8 cellular contexts compared by ENCODE assay signal in the genomic region with DNA sequence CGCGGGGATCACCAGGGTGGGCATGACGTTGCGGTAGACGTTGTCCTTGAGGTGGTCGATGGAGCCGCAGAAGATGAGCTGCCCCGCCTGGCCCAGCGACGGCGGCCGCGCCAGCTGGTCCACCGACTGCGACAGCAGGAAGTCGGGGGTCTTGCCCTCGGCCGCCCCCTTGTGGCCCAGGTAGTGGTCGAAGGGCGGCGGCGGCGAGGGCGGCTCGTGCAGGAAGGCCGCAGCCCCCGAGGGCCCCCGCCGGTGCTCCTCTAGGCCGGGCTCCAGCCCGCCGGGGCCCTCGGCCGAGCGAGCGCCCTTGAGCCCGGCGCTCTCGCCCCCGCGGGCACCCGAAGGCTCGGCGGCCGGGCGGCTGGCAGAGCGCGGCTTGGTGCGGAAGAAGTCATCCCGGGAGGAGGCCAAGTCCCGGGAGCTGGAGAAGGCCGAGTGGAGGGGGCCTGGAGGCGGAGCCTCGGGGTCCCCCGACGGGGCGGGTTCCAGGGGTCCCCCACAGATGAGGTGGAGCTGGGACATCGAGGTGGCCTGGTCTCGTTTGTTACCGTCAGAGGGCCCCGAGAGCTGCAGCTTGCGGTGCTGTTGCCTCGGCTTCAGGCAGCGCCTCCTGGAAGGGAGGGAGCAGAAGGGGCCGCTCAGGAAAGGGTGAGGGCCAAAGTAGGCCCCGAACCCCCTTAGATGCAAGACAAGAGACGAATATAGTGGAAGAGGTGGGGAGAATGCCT. TPM values are rescaled to one million over a fixed set of nuclear protein-coding genes. Genes with fewer than 3 reads are reported as not detected.
DNase-seq lines count a peak whose midpoint lies in the region; ATAC-seq, FAIRE-seq and TF ChIP-seq lines count a peak whose summit lies in the region.

No MANE protein-coding gene starts in this region.

- in situ Hi-C loops in K562 (cut with MboI), result no loop called here

- TF ChIP-seq POLR2A in K562 (conservative IDR thresholded peaks at IDR 0.05), result no peak

- H3K4me1 ChIP-seq in K562 (replicated peaks in 1 of 2; ENCODE audit: control insufficient read depth in 2 of 2, insufficient read depth in 2 of 2, low read length in 2 of 2), result peaks cover 0 to 37% of the 10 kb centered on the region in 2 experiments; a peak in 2 of 5 replicates
- no peaks in the 10 kb centered on the region for H3K4me1 ChIP-seq in SJCRH30

- peak; percentile 48 for DNase-seq in D341Med (ENCODE audit: low spot score)
- DNase-seq in T-helper 17 cell, result peak; percentile 38 to 57 (median 44)
- peak in 2 of 4 experiments; percentile 17 to 19 for DNase-seq in K562 (ENCODE audit: extremely low read depth in 1 of 4, low spot score in 3 of 4)
- peak; percentile 64 for DNase-seq in natural killer cell treated with Interleukin-12 subunit alpha and Interleukin-12 subunit beta and Interleukin-15 and Interleukin-18, amount 100 ng/mL, for 72 hours (ENCODE audit: low spot score)
- DNase-seq in SJCRH30, result no peak
- DNase-seq in SW 1271 (lab: John Stamatoyannopoulos, UW), result no peak
- no peak for DNase-seq in 8988T

- 0 out of 4 replicates have a peak, but pooled peaks of 1 of the 2 experiments have one; percentile 16 for TF ChIP-seq RAD21 in K562 (CRISPR knock-in tag; conservative IDR thresholded peaks at IDR 0.05 in 1 of 2, IDR thresholded peaks at IDR 0.05 in 1 of 2)

- WGBS in K562 (ENCODE audit: insufficient coverage, low coverage, missing lambda C conversion rate), result 79% methylated on average over 36 of the region's 67 CpGs

- H3K9me1 ChIP-seq in K562 (ENCODE audit: control insufficient read depth, insufficient read depth, low read length), result no peaks in the 10 kb centered on the region

- no peaks in the 10 kb centered on the region for H3K9me3 Mint-ChIP-seq in natural killer cell treated with Interleukin-12 subunit alpha and Interleukin-12 subunit beta and Interleukin-15 and Interleukin-18, amount 100 ng/mL, for 72 hours

- H3K27me3 Mint-ChIP-seq in T-helper 17 cell, result no peaks in the 10 kb centered on the region
- no peaks in the 10 kb centered on the region for H3K27me3 Mint-ChIP-seq in natural killer cell treated with Interleukin-12 subunit alpha and Interleukin-12 subunit beta and Interleukin-15 and Interleukin-18, amount 100 ng/mL, for 72 hours

- no peak overlapping the region for H3K27ac Mint-ChIP-seq in T-helper 17 cell
- H3K27ac Mint-ChIP-seq in natural killer cell treated with Interleukin-12 subunit alpha and Interleukin-12 subunit beta and Interleukin-15 and Interleukin-18, amount 100 ng/mL, for 72 hours, result no peak overlapping the region

- no peak for TF ChIP-seq EP300 in K562 (IDR thresholded peaks at IDR 0.05; ENCODE audit: low read length)

- FAIRE-seq in K562 (lab: Jason Lieb, UNC), result no peak

- POLR2A ChIA-PET in K562 (lab: Yijun Ruan, JAX), result interaction anchor here (0.6 to 1.0 kb wide), 2 partner anchors 18 to 168 kb away, joined by 3 read pairs; partner anchors contain the start of gene TMUB2

- H3K36me3 ChIP-seq in K562 (ENCODE audit: control insufficient read depth, insufficient read depth, low read length), result peaks cover 5% of the 10 kb centered on the region; the same call in 1 of the 3 replicates
- H3K36me3 ChIP-seq in SJCRH30, result 0 out of 2 replicates have a peak, but pooled peaks cover 3% of the 10 kb centered on the region

- peaks cover 3% of the 10 kb centered on the region; the same call in 1 of the 2 replicates for H4K20me1 ChIP-seq in K562 (replicated peaks; ENCODE audit: control insufficient read depth, insufficient read depth, low read length)

- H3K9ac ChIP-seq in K562 (ENCODE audit: insufficient read depth in 1 of 2, low read depth in 2 of 2, low read length in 2 of 2), result 0 out of 4 replicates have a peak overlapping the region, but pooled peaks of 1 of the 2 experiments have one; percentile 29

- H3K9me3 ChIP-seq in T-helper 17 cell (ENCODE audit: control insufficient read depth, low read length, poor library complexity, severe bottlenecking), result no peaks in the 10 kb centered on the region
- no peaks in the 10 kb centered on the region for H3K9me3 ChIP-seq in K562 (replicated peaks; ENCODE audit: control insufficient read depth, insufficient read depth, low read depth, low read length)
- H3K9me3 ChIP-seq in SJCRH30 (replicated peaks), result no peaks in the 10 kb centered on the region

- intact Hi-C loops in K562 (cut with micrococcal nuclease), result no loop called here

- peak; percentile 51 for ATAC-seq in T-helper 17 cell
- no peak for ATAC-seq in K562
- ATAC-seq in natural killer cell treated with Interleukin-12 subunit alpha and Interleukin-12 subunit beta and Interleukin-15 and Interleukin-18, amount 100 ng/mL, for 72 hours, result peak; percentile 17 to 52
- no peak for ATAC-seq in HG02623 (IDR thresholded peaks at IDR 0.05; ENCODE audit: unreplicated experiment)

- peak overlapping the region; percentile 77 for H3K4me3 Mint-ChIP-seq in T-helper 17 cell
- no peak overlapping the region for H3K4me3 Mint-ChIP-seq in natural killer cell treated with Interleukin-12 subunit alpha and Interleukin-12 subunit beta and Interleukin-15 and Interleukin-18, amount 100 ng/mL, for 72 hours

- TF ChIP-seq CTCF in K562 (IDR thresholded peaks at IDR 0.05 in 2 of 3, conservative IDR thresholded peaks at IDR 0.05 in 1 of 3; ENCODE audit: insufficient read depth in 2 of 3, low read depth in 1 of 3, low read length in 3 of 3), result no peak

- H3K27ac ChIP-seq in K562 (ENCODE audit: extremely low read depth, low read depth, low read length), result no peak overlapping the region
- no peak overlapping the region for H3K27ac ChIP-seq in SJCRH30

- H3K36me3 Mint-ChIP-seq in T-helper 17 cell (ENCODE audit: low read depth), result peaks cover 2% of the 10 kb centered on the region
- no peaks in the 10 kb centered on the region for H3K36me3 Mint-ChIP-seq in natural killer cell treated with Interleukin-12 subunit alpha and Interleukin-12 subunit beta and Interleukin-15 and Interleukin-18, amount 100 ng/mL, for 72 hours

- H2AFZ ChIP-seq in K562 (ENCODE audit: low read depth, low read length), result no peak overlapping the region

- no peak overlapping the region for H3K4me2 ChIP-seq in K562 (ENCODE audit: insufficient read depth, low read length)

- CTCF ChIA-PET in K562 (lab: Yijun Ruan, JAX; ENCODE audit: low intra/inter-chr PET ratio), result interaction anchor here (0.7 kb wide), 1 partner anchor 90 kb away, joined by 3 read pairs; no protein-coding TSS in a partner anchor

- H3K27me3 ChIP-seq in K562 (ENCODE audit: control insufficient read depth in 2 of 2, insufficient read depth in 2 of 2, low read length in 2 of 2) (no peaks in the 10 kb centered on the region), SJCRH30 (no peaks in the 10 kb centered on the region)

- no peak overlapping the region for H3K4me3 ChIP-seq in K562
- H3K4me3 ChIP-seq in SJCRH30, result no peak overlapping the region

- peaks cover 13% of the 10 kb centered on the region for H3K4me1 Mint-ChIP-seq in T-helper 17 cell
- peaks cover 0 to 3% of the 10 kb centered on the region in 2 donors for H3K4me1 Mint-ChIP-seq in natural killer cell treated with Interleukin-12 subunit alpha and Interleukin-12 subunit beta and Interleukin-15 and Interleukin-18, amount 100 ng/mL, for 72 hours (ENCODE audit: low read depth in 2 of 2)

- BruUV-seq in K562 (replicated peaks; lab: Mats Ljungman, UMichigan), result no TSS peak

- H3K79me2 ChIP-seq in K562 (ENCODE audit: control insufficient read depth, insufficient read depth, low read length), result no peaks in the 10 kb centered on the region

RNA-seq across cellular contexts. Expression of gene FAM171A2, which starts 8.9 kb away (rescaled TPM):
- total RNA-seq in T-helper 17 cell, result under 1 TPM; 0.07 to 0.31 TPM
- total RNA-seq in K562 (2011; cell fraction: chromatin; rRNA removed; ENCODE audit: low replicate concordance), result 2.2 and 9.3 TPM in 2 replicates
- 10.4 and 11.3 TPM in 2 replicates for total RNA-seq in K562 (2011; cell fraction: nucleolus; rRNA removed)
- total RNA-seq in K562 (2011; cell fraction: nucleoplasm; rRNA removed), result 6.5 and 7.2 TPM in 2 replicates
- 7.3 and 10.2 TPM in 2 replicates for total RNA-seq in K562 (2014; rRNA removed)
- total RNA-seq in K562 (2014; rRNA removed; fragmentation: Illumina TruSeq; extraction: Trizol), result 0.44 and 0.54 TPM in 2 replicates
- 1.2 and 1.4 TPM in 2 replicates for total RNA-seq in K562 (2015; rRNA removed; fragmentation: Illumina TruSeq; extraction: Trizol)
- 7.0 and 8.6 TPM in 2 replicates for total RNA-seq in K562 (2021)
- 2.5 and 5.2 TPM in 2 replicates for polyA plus RNA-seq in K562 (2011; rRNA removed)
- 5.0 and 11.3 TPM in 2 replicates for polyA plus RNA-seq in K562 (2011; cell fraction: cytosol; rRNA removed)
- polyA plus RNA-seq in K562 (2011; cell fraction: nucleus; rRNA removed), result 7.6 and 9.3 TPM in 2 replicates
- polyA plus RNA-seq in K562 (2012), result 3.1 and 8.9 TPM in 2 replicates
- 1.2 and 2.4 TPM in 2 replicates for polyA plus RNA-seq in K562 (2014; fragmentation: Illumina TruSeq; extraction: Trizol)
- polyA plus RNA-seq in K562 (2014; fragmentation: Nextera tagmentation; extraction: Ambion mirVana), result under 1 TPM in 1 of 2 experiments, not detected in 1; 0.10 TPM
- 4.5 and 5.7 TPM in 2 replicates for polyA plus RNA-seq in K562 (2014; rRNA removed)
- 1.6 and 2.1 TPM in 2 replicates for polyA minus RNA-seq in K562 (2011; rRNA and poly(A)+ RNA removed)
- 2.9 and 4.5 TPM in 2 replicates for polyA minus RNA-seq in K562 (2011; cell fraction: cytosol; rRNA and poly(A)+ RNA removed)
- polyA minus RNA-seq in K562 (2011; cell fraction: nucleus; rRNA and poly(A)+ RNA removed), result 1.6 and 3.9 TPM in 2 replicates
- under 1 TPM in 1 of 2 donors, not detected in 1; 0.25 TPM for total RNA-seq in natural killer cell treated with Interleukin-12 subunit alpha and Interleukin-12 subunit beta and Interleukin-15 and Interleukin-18, amount 100 ng/mL, for 72 hours
- 11.8 and 13.7 TPM in 2 replicates for total RNA-seq in SJCRH30 (2014; rRNA removed; shearing (Covaris generic))

RNA-seq across cellular contexts. Expression of gene GRN, which starts 9.6 kb away (rescaled TPM):
- total RNA-seq in T-helper 17 cell, result 10 to 100 TPM; 31.7 to 47.7 TPM
- 22.1 and 107 TPM in 2 replicates for total RNA-seq in K562 (2011; cell fraction: chromatin; rRNA removed; ENCODE audit: low replicate concordance)
- total RNA-seq in K562 (2011; cell fraction: nucleolus; rRNA removed), result 206 and 251 TPM in 2 replicates
- total RNA-seq in K562 (2011; cell fraction: nucleoplasm; rRNA removed), result 71.4 and 95.0 TPM in 2 replicates
- 51.0 and 69.9 TPM in 2 replicates for total RNA-seq in K562 (2014; rRNA removed)
- 9.6 and 15.6 TPM in 2 replicates for total RNA-seq in K562 (2014; rRNA removed; fragmentation: Illumina TruSeq; extraction: Trizol)
- 20.7 and 21.4 TPM in 2 replicates for total RNA-seq in K562 (2015; rRNA removed; fragmentation: Illumina TruSeq; extraction: Trizol)
- total RNA-seq in K562 (2021), result 69.9 and 75.3 TPM in 2 replicates
- 11.5 and 62.4 TPM in 2 replicates for polyA plus RNA-seq in K562 (2011; rRNA removed)
- 34.3 and 53.6 TPM in 2 replicates for polyA plus RNA-seq in K562 (2011; cell fraction: cytosol; rRNA removed)
- polyA plus RNA-seq in K562 (2011; cell fraction: nucleus; rRNA removed), result 101 and 122 TPM in 2 replicates
- polyA plus RNA-seq in K562 (2012), result 77.5 and 193 TPM in 2 replicates
- 35.2 and 63.4 TPM in 2 replicates for polyA plus RNA-seq in K562 (2014; fragmentation: Illumina TruSeq; extraction: Trizol)
- polyA plus RNA-seq in K562 (2014; fragmentation: Nextera tagmentation; extraction: Ambion mirVana), result 1 to 10 TPM; 5.4 to 5.9 TPM
- 36.4 and 36.6 TPM in 2 replicates for polyA plus RNA-seq in K562 (2014; rRNA removed)
- 6.6 and 12.3 TPM in 2 replicates for polyA minus RNA-seq in K562 (2011; rRNA and poly(A)+ RNA removed)
- 47.6 and 80.7 TPM in 2 replicates for polyA minus RNA-seq in K562 (2011; cell fraction: cytosol; rRNA and poly(A)+ RNA removed)
- 31.0 and 38.4 TPM in 2 replicates for polyA minus RNA-seq in K562 (2011; cell fraction: nucleus; rRNA and poly(A)+ RNA removed)
- total RNA-seq in natural killer cell treated with Interleukin-12 subunit alpha and Interleukin-12 subunit beta and Interleukin-15 and Interleukin-18, amount 100 ng/mL, for 72 hours, result 10 to 100 TPM; 49.5 to 57.3 TPM
- total RNA-seq in SJCRH30 (2014; rRNA removed; shearing (Covaris generic)), result 74.4 and 77.2 TPM in 2 replicates

RNA-seq across cellular contexts. Expression of gene SLC25A39, which starts 30.1 kb away (rescaled TPM):
- total RNA-seq in T-helper 17 cell, result 10 to 100 TPM; 75.9 to 76.5 TPM
- total RNA-seq in K562 (2011; cell fraction: chromatin; rRNA removed; ENCODE audit: low replicate concordance), result 112 and 348 TPM in 2 replicates
- 328 and 401 TPM in 2 replicates for total RNA-seq in K562 (2011; cell fraction: nucleolus; rRNA removed)
- 185 and 188 TPM in 2 replicates for total RNA-seq in K562 (2011; cell fraction: nucleoplasm; rRNA removed)
- total RNA-seq in K562 (2014; rRNA removed), result 228 and 316 TPM in 2 replicates
- total RNA-seq in K562 (2014; rRNA removed; fragmentation: Illumina TruSeq; extraction: Trizol), result 47.0 and 72.5 TPM in 2 replicates
- 139 and 140 TPM in 2 replicates for total RNA-seq in K562 (2015; rRNA removed; fragmentation: Illumina TruSeq; extraction: Trizol)
- 266 and 268 TPM in 2 replicates for total RNA-seq in K562 (2021)
- 121 and 188 TPM in 2 replicates for polyA plus RNA-seq in K562 (2011; rRNA removed)
- polyA plus RNA-seq in K562 (2011; cell fraction: cytosol; rRNA removed), result 232 and 388 TPM in 2 replicates
- 426 and 555 TPM in 2 replicates for polyA plus RNA-seq in K562 (2011; cell fraction: nucleus; rRNA removed)
- polyA plus RNA-seq in K562 (2012), result 210 and 229 TPM in 2 replicates
- 238 and 276 TPM in 2 replicates for polyA plus RNA-seq in K562 (2014; fragmentation: Illumina TruSeq; extraction: Trizol)
- 1 to 10 TPM; 4.8 to 6.3 TPM for polyA plus RNA-seq in K562 (2014; fragmentation: Nextera tagmentation; extraction: Ambion mirVana)
- 267 and 327 TPM in 2 replicates for polyA plus RNA-seq in K562 (2014; rRNA removed)
- polyA minus RNA-seq in K562 (2011; rRNA and poly(A)+ RNA removed), result 34.0 and 42.0 TPM in 2 replicates
- 75.4 and 108 TPM in 2 replicates for polyA minus RNA-seq in K562 (2011; cell fraction: cytosol; rRNA and poly(A)+ RNA removed)
- 85.0 and 95.6 TPM in 2 replicates for polyA minus RNA-seq in K562 (2011; cell fraction: nucleus; rRNA and poly(A)+ RNA removed)
- total RNA-seq in natural killer cell treated with Interleukin-12 subunit alpha and Interleukin-12 subunit beta and Interleukin-15 and Interleukin-18, amount 100 ng/mL, for 72 hours, result 100 to 1,000 TPM; 121 to 192 TPM
- total RNA-seq in SJCRH30 (2014; rRNA removed; shearing (Covaris generic)), result 86.9 and 87.2 TPM in 2 replicates

RNA-seq across cellular contexts. Expression of gene ITGA2B, which starts 34.7 kb away (rescaled TPM):
- total RNA-seq in T-helper 17 cell, result 100 to 1,000 TPM in 1 of 2 donors, 1 to 10 TPM in 1; 8.9 to 297 TPM
- 22.8 and 48.7 TPM in 2 replicates for total RNA-seq in K562 (2011; cell fraction: chromatin; rRNA removed; ENCODE audit: low replicate concordance)
- 27.3 and 34.7 TPM in 2 replicates for total RNA-seq in K562 (2011; cell fraction: nucleolus; rRNA removed)
- total RNA-seq in K562 (2011; cell fraction: nucleoplasm; rRNA removed), result 19.9 and 22.4 TPM in 2 replicates
- 8.8 and 14.2 TPM in 2 replicates for total RNA-seq in K562 (2014; rRNA removed)
- total RNA-seq in K562 (2014; rRNA removed; fragmentation: Illumina TruSeq; extraction: Trizol), result 3.3 and 5.6 TPM in 2 replicates
- 4.8 and 5.2 TPM in 2 replicates for total RNA-seq in K562 (2015; rRNA removed; fragmentation: Illumina TruSeq; extraction: Trizol)
- 25.1 and 26.4 TPM in 2 replicates for total RNA-seq in K562 (2021)
- 3.5 and 9.4 TPM in 2 replicates for polyA plus RNA-seq in K562 (2011; rRNA removed)
- 4.3 and 5.3 TPM in 2 replicates for polyA plus RNA-seq in K562 (2011; cell fraction: cytosol; rRNA removed)
- polyA plus RNA-seq in K562 (2011; cell fraction: nucleus; rRNA removed), result 35.4 and 49.7 TPM in 2 replicates
- polyA plus RNA-seq in K562 (2012), result 16.0 and 29.7 TPM in 2 replicates
- polyA plus RNA-seq in K562 (2014; fragmentation: Illumina TruSeq; extraction: Trizol), result 7.9 and 10.1 TPM in 2 replicates
- 1 to 10 TPM; 1.1 to 1.6 TPM for polyA plus RNA-seq in K562 (2014; fragmentation: Nextera tagmentation; extraction: Ambion mirVana)
- 16.9 and 17.0 TPM in 2 replicates for polyA plus RNA-seq in K562 (2014; rRNA removed)
- 1.8 and 2.6 TPM in 2 replicates for polyA minus RNA-seq in K562 (2011; rRNA and poly(A)+ RNA removed)
- polyA minus RNA-seq in K562 (2011; cell fraction: cytosol; rRNA and poly(A)+ RNA removed), result 5.7 and 7.7 TPM in 2 replicates
- 10.6 and 13.4 TPM in 2 replicates for polyA minus RNA-seq in K562 (2011; cell fraction: nucleus; rRNA and poly(A)+ RNA removed)
- total RNA-seq in natural killer cell treated with Interleukin-12 subunit alpha and Interleukin-12 subunit beta and Interleukin-15 and Interleukin-18, amount 100 ng/mL, for 72 hours, result 1 to 10 TPM; 1.8 to 6.8 TPM
- 0.38 and 0.67 TPM in 2 replicates for total RNA-seq in SJCRH30 (2014; rRNA removed; shearing (Covaris generic))

RNA-seq across cellular contexts. Expression of gene RUNDC3A, which starts 46.3 kb away (rescaled TPM):
- under 1 TPM; 0.37 to 0.55 TPM for total RNA-seq in T-helper 17 cell
- 0.23 TPM in 1 of 2 replicates, not detected in the other for total RNA-seq in K562 (2011; cell fraction: chromatin; rRNA removed; ENCODE audit: low replicate concordance)
- 0.17 TPM in 1 of 2 replicates, not detected in the other for total RNA-seq in K562 (2011; cell fraction: nucleolus; rRNA removed)
- total RNA-seq in K562 (2011; cell fraction: nucleoplasm; rRNA removed), result not detected in 2 replicates
- total RNA-seq in K562 (2014; rRNA removed), result not detected in 2 replicates
- total RNA-seq in K562 (2014; rRNA removed; fragmentation: Illumina TruSeq; extraction: Trizol), result not detected in 2 replicates
- total RNA-seq in K562 (2015; rRNA removed; fragmentation: Illumina TruSeq; extraction: Trizol), result not detected in 2 replicates
- not detected in 2 replicates for total RNA-seq in K562 (2021)
- polyA plus RNA-seq in K562 (2011; rRNA removed), result 0.05 TPM in 1 of 2 replicates, not detected in the other
- polyA plus RNA-seq in K562 (2011; cell fraction: cytosol; rRNA removed), result 0.07 and 0.49 TPM in 2 replicates
- polyA plus RNA-seq in K562 (2011; cell fraction: nucleus; rRNA removed), result 0.11 and 0.24 TPM in 2 replicates
- 0.10 and 0.36 TPM in 2 replicates for polyA plus RNA-seq in K562 (2012)
- not detected in 2 replicates for polyA plus RNA-seq in K562 (2014; fragmentation: Illumina TruSeq; extraction: Trizol)
- not detected for polyA plus RNA-seq in K562 (2014; fragmentation: Nextera tagmentation; extraction: Ambion mirVana)
- not detected in 2 replicates for polyA plus RNA-seq in K562 (2014; rRNA removed)
- 0.32 TPM in 1 of 2 replicates, not detected in the other for polyA minus RNA-seq in K562 (2011; rRNA and poly(A)+ RNA removed)
- not detected in 2 replicates for polyA minus RNA-seq in K562 (2011; cell fraction: cytosol; rRNA and poly(A)+ RNA removed)
- polyA minus RNA-seq in K562 (2011; cell fraction: nucleus; rRNA and poly(A)+ RNA removed), result not detected in 2 replicates
- total RNA-seq in natural killer cell treated with Interleukin-12 subunit alpha and Interleukin-12 subunit beta and Interleukin-15 and Interleukin-18, amount 100 ng/mL, for 72 hours, result under 1 TPM in 1 of 2 donors, not detected in 1; 0.48 TPM
- 0.14 TPM in 1 of 2 replicates, not detected in the other for total RNA-seq in SJCRH30 (2014; rRNA removed; shearing (Covaris generic))

Comparison
In these comparisons a context has a peak if more than half of its experiments do, and no peak if none do; other contexts are left out.
1. DNase-seq: peak in D341Med (single experiment), T-helper 17 cell (3 of 3) and natural killer cell treated with Interleukin-12 subunit alpha and Interleukin-12 subunit beta and Interleukin-15 and Interleukin-18, amount 100 ng/mL, for 72 hours (single experiment); none in SJCRH30 (0 of 2), SW 1271 (0 of 2) and 8988T (single experiment).
2. ATAC-seq: peak in T-helper 17 cell (single experiment) and natural killer cell treated with Interleukin-12 subunit alpha and Interleukin-12 subunit beta and Interleukin-15 and Interleukin-18, amount 100 ng/mL, for 72 hours (2 of 2); none in K562 (single experiment) and HG02623 (single experiment).